1 cellular context compared by ENCODE assay signal in genomic region chr5:148794275-148794674, GRCh38.
A peak's percentile ranks its signal among the peaks of the same experiment; 100 is the strongest.
TF ChIP-seq lines count a peak whose summit lies in the region.

No MANE protein-coding gene starts in this region.

TF ChIP-seq in IMR-90, 13 proteins besides CTCF, POLR2A, EP300 and RAD21:
- TF ChIP-seq CEBPB (IDR thresholded peaks at IDR 0.05; ENCODE audit: low read depth, low read length) (peak; percentile 27; the same call in 1 of the 2 replicates), NFE2L2 (IDR thresholded peaks at IDR 0.05; ENCODE audit: low read depth, low read length) (peak; percentile 43; the same call in 1 of the 2 replicates), USF2 (IDR thresholded peaks at IDR 0.05; ENCODE audit: low read depth, low read length) (no peak)
